Comparison of ENCODE assay signal across 10 cellular contexts in the genomic region with DNA sequence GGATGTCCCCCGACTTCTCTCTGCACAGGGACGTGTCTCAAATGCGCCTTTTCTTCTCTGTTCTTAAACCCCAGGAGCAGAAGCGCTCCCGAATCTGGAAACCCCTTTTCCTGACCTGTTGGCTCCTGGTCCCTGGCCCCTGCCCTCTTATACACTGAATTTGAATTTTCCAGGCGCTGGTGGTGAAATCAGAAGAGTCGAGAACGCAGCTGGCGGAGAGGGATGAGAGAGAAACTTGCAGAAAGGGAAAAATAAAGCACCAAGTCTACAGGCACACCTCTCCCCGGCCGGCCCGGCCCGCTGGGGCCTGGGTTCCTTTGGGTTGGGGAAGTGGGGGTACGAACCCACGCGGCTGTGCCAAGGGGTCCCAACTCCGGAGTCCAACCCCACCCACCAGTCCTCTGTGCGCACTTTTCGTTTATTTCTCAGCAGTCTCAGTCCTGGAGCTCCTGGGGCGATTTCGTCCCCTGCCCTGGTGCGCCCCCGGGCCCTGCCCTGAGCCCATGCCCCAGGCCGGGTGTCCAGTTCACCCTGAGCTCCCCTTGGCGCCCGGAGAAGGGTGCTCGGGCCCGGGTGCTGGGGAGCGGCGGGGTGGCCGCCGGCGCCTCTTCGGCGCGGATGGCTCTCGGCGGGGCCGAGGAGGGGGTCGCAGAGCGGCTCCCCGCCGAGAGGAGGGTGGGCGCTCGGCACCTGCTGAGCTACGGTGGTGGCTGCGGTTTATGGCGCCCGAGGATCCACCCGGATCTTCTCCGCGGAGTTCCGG. TPM values are rescaled to one million over a fixed set of nuclear protein-coding genes. Genes with fewer than 3 reads are reported as not detected.
DNase-seq lines count a peak whose midpoint lies in the region; ATAC-seq and TF ChIP-seq lines count a peak whose summit lies in the region.
"Had no signal": no experiment of that assay in that cellular context is flagged by ENCODE, and none has a peak within 500 bp of the region (broad histone marks: within the 10 kb centered on the region; RNA-seq: fewer than 3 reads in every experiment).

No MANE protein-coding gene starts in this region.

- H3K27ac Mint-ChIP-seq in central memory CD8-positive, alpha-beta T cell (ENCODE audit: low read depth) = no peak overlapping the region
- H3K27ac Mint-ChIP-seq in neural progenitor cell = peak overlapping the region; percentile 80

- H3K9me2 ChIP-seq in DOHH2 (replicated peaks; ENCODE audit: control insufficient read depth, low read length) = no peaks in the 10 kb centered on the region

- H3K4me3 ChIP-seq in DOHH2 (ENCODE audit: low read length) = peak overlapping the region; percentile 57
- peak overlapping the region; percentile 40 for H3K4me3 ChIP-seq in neural progenitor cell

- H4K20me1 ChIP-seq in DOHH2 (ENCODE audit: control insufficient read depth, insufficient read depth, low read depth, low read length) (no peaks in the 10 kb centered on the region), neural progenitor cell (ENCODE audit: low read depth) (peaks cover 28% of the 10 kb centered on the region)

- no peak for TF ChIP-seq CTCF in DOHH2 (IDR thresholded peaks at IDR 0.05; ENCODE audit: low read depth, low read length, poor library complexity, severe bottlenecking)
- no peak for TF ChIP-seq CTCF in neural progenitor cell (IDR thresholded peaks at IDR 0.05)

- H3K4me3 Mint-ChIP-seq in central memory CD8-positive, alpha-beta T cell = peak overlapping the region; percentile 63
- H3K4me3 Mint-ChIP-seq in neural progenitor cell = peak overlapping the region; percentile 84

- peaks cover 21% of the 10 kb centered on the region for H3K4me1 Mint-ChIP-seq in central memory CD8-positive, alpha-beta T cell
- H3K4me1 Mint-ChIP-seq in neural progenitor cell = peaks cover 28% of the 10 kb centered on the region

- H3K36me3 ChIP-seq in DOHH2 (ENCODE audit: control insufficient read depth, low read length) (no peaks in the 10 kb centered on the region), neural progenitor cell (no peaks in the 10 kb centered on the region)
- H3K36me3 ChIP-seq: gastroesophageal sphincter had no signal

- ATAC-seq in central memory CD8-positive, alpha-beta T cell (replicated peaks; ENCODE audit: extremely low read depth, poor library complexity, severe bottlenecking) = no peak
- ATAC-seq in HG02884 (IDR thresholded peaks at IDR 0.05; ENCODE audit: unreplicated experiment) = no peak
- no peak for ATAC-seq in GM21423 (IDR thresholded peaks at IDR 0.05; ENCODE audit: unreplicated experiment)
- no peak for ATAC-seq in GM18867 (IDR thresholded peaks at IDR 0.05; ENCODE audit: unreplicated experiment)
- ATAC-seq: gastroesophageal sphincter had no signal

- peaks cover 79% of the 10 kb centered on the region for H3K27me3 Mint-ChIP-seq in central memory CD8-positive, alpha-beta T cell
- H3K27me3 Mint-ChIP-seq in neural progenitor cell (ENCODE audit: insufficient read depth, low read depth) = peaks cover 54% of the 10 kb centered on the region

- H3K27me3 ChIP-seq in DOHH2 (ENCODE audit: control insufficient read depth, low read length) = peaks cover 51% of the 10 kb centered on the region
- peaks cover 97% of the 10 kb centered on the region for H3K27me3 ChIP-seq in neural progenitor cell

- no peaks in the 10 kb centered on the region for H3K9me3 Mint-ChIP-seq in central memory CD8-positive, alpha-beta T cell
- no peaks in the 10 kb centered on the region for H3K9me3 Mint-ChIP-seq in neural progenitor cell

- no peak overlapping the region for H3K9ac ChIP-seq in neural progenitor cell

- H2AFZ ChIP-seq in neural progenitor cell (replicated peaks) = no peak overlapping the region

- H3F3A ChIP-seq in DOHH2 (ENCODE audit: control insufficient read depth, insufficient read depth) = no peaks in the 10 kb centered on the region
- H3F3A ChIP-seq in neural progenitor cell (ENCODE audit: low read depth) = peaks cover 47% of the 10 kb centered on the region

- H3K9me3 ChIP-seq in DOHH2 (ENCODE audit: control insufficient read depth, insufficient read depth, low read length) (no peaks in the 10 kb centered on the region), neural progenitor cell (ENCODE audit: low read depth) (no peaks in the 10 kb centered on the region)
- H3K9me3 ChIP-seq: gastroesophageal sphincter had no signal

- H3K36me3 Mint-ChIP-seq in central memory CD8-positive, alpha-beta T cell (ENCODE audit: insufficient read depth) = peaks cover 11% of the 10 kb centered on the region
- no peaks in the 10 kb centered on the region for H3K36me3 Mint-ChIP-seq in neural progenitor cell

- peaks cover 38% of the 10 kb centered on the region for H3K4me1 ChIP-seq in DOHH2 (ENCODE audit: control insufficient read depth, low read length)
- peaks cover 44% of the 10 kb centered on the region for H3K4me1 ChIP-seq in neural progenitor cell

- no peak overlapping the region for H3K27ac ChIP-seq in DOHH2 (ENCODE audit: low read depth, low read length)
- H3K27ac ChIP-seq in neural progenitor cell = no peak overlapping the region
- H3K27ac ChIP-seq: gastroesophageal sphincter had no signal

- peak overlapping the region; percentile 92 for H3K4me2 ChIP-seq in DOHH2 (ENCODE audit: low read length)
- H3K4me2 ChIP-seq in neural progenitor cell = peak overlapping the region; percentile 77

- DNase-seq in NCI-H1694 treated with DMSO at 0.1 percent for 48 hours (lab: John Stamatoyannopoulos, UW) (peak; percentile 50), neural progenitor cell (ENCODE audit: low spot score) (peak; percentile 44), HCEC 1CT (no peak)
- no peak for DNase-seq in central memory CD8-positive, alpha-beta T cell (ENCODE audit: low spot score in 2 of 2)
- DNase-seq: activated CD4-positive, alpha-beta T cell treated with anti-CD3 and anti-CD28 coated beads for 1 hour had no signal

- H3K79me2 ChIP-seq in DOHH2 (ENCODE audit: control insufficient read depth, low read length) (no peaks in the 10 kb centered on the region), neural progenitor cell (ENCODE audit: low read depth) (no peaks in the 10 kb centered on the region)

RNA-seq across cellular contexts. Expression of gene CBX8, which starts 15.5 kb away (rescaled TPM):
- 2.8 and 15.2 TPM in 2 replicates for total RNA-seq in neural progenitor cell (ENCODE audit: low replicate concordance)

RNA-seq across cellular contexts. Expression of gene CBX4, which starts 26.9 kb away (rescaled TPM):
- total RNA-seq in neural progenitor cell (ENCODE audit: low replicate concordance) = 2.7 and 5.6 TPM in 2 replicates

RNA-seq across cellular contexts. Expression of gene CBX2, which starts 34.4 kb away (rescaled TPM):
- 53.5 and 155 TPM in 2 replicates for total RNA-seq in neural progenitor cell (ENCODE audit: low replicate concordance)

Comparison
In these comparisons a context has a peak if more than half of its experiments do, and no peak if none do; other contexts are left out.
1. DNase-seq: peak in NCI-H1694 treated with DMSO at 0.1 percent for 48 hours (single experiment) and neural progenitor cell (single experiment); none in central memory CD8-positive, alpha-beta T cell (0 of 2) and HCEC 1CT (single experiment).